10 cellular contexts compared by ENCODE assay signal in the genomic region with DNA sequence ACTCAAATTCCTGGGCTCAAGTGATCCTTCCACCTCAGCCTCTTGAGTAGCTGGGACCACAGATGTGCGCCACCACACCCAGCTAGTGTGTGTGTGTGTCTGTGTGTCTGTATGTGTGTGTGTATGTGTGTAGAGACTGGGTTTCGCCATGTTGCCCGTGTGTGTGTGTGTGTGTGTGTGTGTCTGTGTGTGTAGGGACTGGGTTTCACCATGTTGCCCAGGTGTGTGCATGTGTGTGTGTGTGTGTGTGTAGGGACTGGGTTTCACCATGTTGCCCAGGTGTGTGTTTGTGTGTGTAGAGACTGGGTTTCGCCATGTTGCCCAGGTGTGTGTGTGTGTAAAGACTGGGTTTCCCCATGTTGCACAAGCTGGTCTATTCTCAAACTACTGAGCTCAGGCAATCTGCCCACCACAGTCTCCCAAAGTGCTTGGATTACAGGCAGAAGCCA. TPM values are rescaled to one million over a fixed set of nuclear protein-coding genes. Genes with fewer than 3 reads are reported as not detected.
DNase-seq lines count a peak whose midpoint lies in the region; ATAC-seq and TF ChIP-seq lines count a peak whose summit lies in the region.
"Had no signal": no experiment of that assay in that cellular context is flagged by ENCODE, and none has a peak within 500 bp of the region (broad histone marks: within the 10 kb centered on the region; RNA-seq: fewer than 3 reads in every experiment).

No MANE protein-coding gene starts in this region.

- H3K9me3 ChIP-seq in HCT116 (ENCODE audit: control insufficient read depth in 1 of 2, insufficient read depth in 1 of 2, low read depth in 1 of 2, low read length in 2 of 2): no peaks in the 10 kb centered on the region
- no peaks in the 10 kb centered on the region for H3K9me3 ChIP-seq in suprapubic skin

- WGBS in suprapubic skin: 92% methylated on average over 3 of the region's 4 CpGs

- POLR2A ChIA-PET in HCT116 (lab: Charles Lee): no interaction called here

- intact Hi-C loops in HCT116 (cut with micrococcal nuclease): no loop called here

- in situ Hi-C loops in ACHN (cut with HindIII; ENCODE audit: low pct_ligation_motif_present, low pct_unique_long_range_greater_than_20kb, low sequenced_read_pairs): no loop called here

- H2AFZ ChIP-seq in HCT116 (ENCODE audit: low read depth, low read length, poor library complexity, severe bottlenecking): no peak overlapping the region

- H3K4me2 ChIP-seq in HCT116 (ENCODE audit: low read length): no peak overlapping the region

- peak overlapping the region; percentile 52 for H3K27ac Mint-ChIP-seq in activated T-helper 17 cell treated with anti-CD3 and anti-CD28 coated beads, Interleukin-2, amount 50 U/mL, for 72 hours

- TF ChIP-seq POLR2A in HCT116 (IDR thresholded peaks at IDR 0.05; ENCODE audit: borderline replicate concordance, extremely low read depth, insufficient read depth, insufficient read length): no peak
- no peak for TF ChIP-seq POLR2A in suprapubic skin (IDR thresholded peaks at IDR 0.05)

- H3K9me2 ChIP-seq in HCT116 (ENCODE audit: insufficient read depth): no peaks in the 10 kb centered on the region

- BruUV-seq in HCT116 (replicated peaks; lab: Mats Ljungman, UMichigan): TSS peak; percentile 56

- no peaks in the 10 kb centered on the region for H3K79me2 ChIP-seq in HCT116 (ENCODE audit: insufficient read depth, low read length)

- H3K27me3 ChIP-seq in HCT116 (ENCODE audit: insufficient read depth, low read length) (no peaks in the 10 kb centered on the region), suprapubic skin (no peaks in the 10 kb centered on the region)

- CTCF ChIA-PET in HCT116 (lab: Charles Lee): no interaction called here

- H3K36me3 ChIP-seq in HCT116 (ENCODE audit: control insufficient read depth in 1 of 2, insufficient read depth in 2 of 2, low read length in 2 of 2) (peaks cover 24 to 31% of the 10 kb centered on the region in 2 experiments; a peak in 3 of 4 replicates), suprapubic skin (peaks cover 78% of the 10 kb centered on the region)

- no peaks in the 10 kb centered on the region for H3K9me3 Mint-ChIP-seq in activated T-helper 17 cell treated with anti-CD3 and anti-CD28 coated beads, Interleukin-2, amount 50 U/mL, for 72 hours

- peaks cover 31% of the 10 kb centered on the region for H3K4me1 Mint-ChIP-seq in activated T-helper 17 cell treated with anti-CD3 and anti-CD28 coated beads, Interleukin-2, amount 50 U/mL, for 72 hours

- no peak overlapping the region for H3K9ac ChIP-seq in HCT116 (ENCODE audit: low read length)

- no peak overlapping the region for H3K27ac ChIP-seq in HCT116 (ENCODE audit: low read depth, low read length)
- H3K27ac ChIP-seq in suprapubic skin: no peak overlapping the region
- H3K27ac ChIP-seq: coronary artery had no signal

- RAD21 ChIA-PET in HCT116 (lab: Charles Lee; ENCODE audit: low non-redundant PET in 1 of 2, low total read pairs in 2 of 2, uncharacterized antibody in 2 of 2, unreplicated experiment in 2 of 2): no interaction called here

- no peaks in the 10 kb centered on the region for H3K27me3 Mint-ChIP-seq in activated T-helper 17 cell treated with anti-CD3 and anti-CD28 coated beads, Interleukin-2, amount 50 U/mL, for 72 hours

- DNase-seq in ACHN (peak; percentile 17), HCT116 (ENCODE audit: low read depth, low spot score) (no peak), kidney tubule cell (ENCODE audit: low spot score) (peak; percentile 53), NCI-H1092 (lab: John Stamatoyannopoulos, UW) (no peak), suprapubic skin (ENCODE audit: low spot score in 2 of 2) (no peak), NCI-H226 (no peak)
- DNase-seq: NCI-H146 had no signal

- peak overlapping the region; percentile 61 for H3K4me3 Mint-ChIP-seq in activated T-helper 17 cell treated with anti-CD3 and anti-CD28 coated beads, Interleukin-2, amount 50 U/mL, for 72 hours

- ATAC-seq in HCT116: no peak
- no peak for ATAC-seq in activated T-helper 17 cell treated with anti-CD3 and anti-CD28 coated beads, Interleukin-2, amount 50 U/mL, for 72 hours (replicated peaks)
- ATAC-seq in GM18517 (IDR thresholded peaks at IDR 0.05; ENCODE audit: unreplicated experiment): no peak

- no peak overlapping the region for H3K4me3 ChIP-seq in HCT116 (replicated peaks in 1 of 2; ENCODE audit: low read depth in 1 of 2, low read length in 2 of 2)
- no peak overlapping the region for H3K4me3 ChIP-seq in suprapubic skin
- H3K4me3 ChIP-seq: coronary artery had no signal

- H3K36me3 Mint-ChIP-seq in activated T-helper 17 cell treated with anti-CD3 and anti-CD28 coated beads, Interleukin-2, amount 50 U/mL, for 72 hours (ENCODE audit: low read depth): peaks cover 75% of the 10 kb centered on the region

- TF ChIP-seq EP300 in suprapubic skin (IDR thresholded peaks at IDR 0.05): no peak

- H4K20me1 ChIP-seq in HCT116 (ENCODE audit: insufficient read depth): no peaks in the 10 kb centered on the region

- no peak for TF ChIP-seq CTCF in HCT116 (IDR thresholded peaks at IDR 0.05 in 2 of 3, conservative IDR thresholded peaks at IDR 0.05 in 1 of 3; ENCODE audit: borderline replicate concordance in 1 of 3, insufficient read depth in 1 of 3, low read depth in 2 of 3, low read length in 2 of 3)
- no peak for TF ChIP-seq CTCF in suprapubic skin (IDR thresholded peaks at IDR 0.05)

- no peak for TF ChIP-seq RAD21 in HCT116 (IDR thresholded peaks at IDR 0.05; ENCODE audit: low read depth)

- H3K4me1 ChIP-seq in HCT116 (ENCODE audit: control insufficient read depth in 1 of 2, insufficient read depth in 2 of 2, low read length in 2 of 2) (no peaks in the 10 kb centered on the region), suprapubic skin (no peaks in the 10 kb centered on the region)

TF ChIP-seq in HCT116, 20 proteins besides CTCF, POLR2A, EP300 and RAD21:
- TF ChIP-seq, protein P1, sequence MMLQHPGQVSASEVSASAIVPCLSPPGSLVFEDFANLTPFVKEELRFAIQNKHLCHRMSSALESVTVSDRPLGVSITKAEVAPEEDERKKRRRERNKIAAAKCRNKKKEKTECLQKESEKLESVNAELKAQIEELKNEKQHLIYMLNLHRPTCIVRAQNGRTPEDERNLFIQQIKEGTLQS (IDR thresholded peaks at IDR 0.05): no peak
- TF ChIP-seq SRF (IDR thresholded peaks at IDR 0.05; ENCODE audit: low read depth) (no peak), YY1 (IDR thresholded peaks at IDR 0.05; ENCODE audit: extremely low read depth, insufficient replicate concordance, low read depth, low read length) (no peak), FOSL1 (IDR thresholded peaks at IDR 0.05; ENCODE audit: low read depth) (no peak), EGR1 (IDR thresholded peaks at IDR 0.05; ENCODE audit: low read depth) (no peak), CBX3 (IDR thresholded peaks at IDR 0.05; ENCODE audit: low read depth) (no peak), POLR2AphosphoS5 (IDR thresholded peaks at IDR 0.05; ENCODE audit: low read depth, low read length) (no peak), TCF7L2 (IDR thresholded peaks at IDR 0.05; ENCODE audit: borderline replicate concordance, extremely low read depth, insufficient read depth, insufficient read length) (no peak), EZH2 (IDR thresholded peaks at IDR 0.05) (no peak), SIN3A (IDR thresholded peaks at IDR 0.05; ENCODE audit: low read depth) (no peak), JUND (IDR thresholded peaks at IDR 0.05) (no peak), ELF1 (IDR thresholded peaks at IDR 0.05; ENCODE audit: borderline replicate concordance, low read depth) (no peak), EZH2phosphoT487 (IDR thresholded peaks at IDR 0.05; ENCODE audit: borderline replicate concordance) (no peak), ZFX (IDR thresholded peaks at IDR 0.05) (no peak), SP1 (IDR thresholded peaks at IDR 0.05; ENCODE audit: low read depth) (no peak), CEBPB (IDR thresholded peaks at IDR 0.05; ENCODE audit: low read depth) (no peak), ZNF274 (IDR thresholded peaks at IDR 0.05; ENCODE audit: low read depth, low read length) (no peak)
- TF ChIP-seq, protein P2, sequence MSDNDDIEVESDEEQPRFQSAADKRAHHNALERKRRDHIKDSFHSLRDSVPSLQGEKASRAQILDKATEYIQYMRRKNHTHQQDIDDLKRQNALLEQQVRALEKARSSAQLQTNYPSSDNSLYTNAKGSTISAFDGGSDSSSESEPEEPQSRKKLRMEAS (IDR thresholded peaks at IDR 0.05): no peak
- TF ChIP-seq, protein P3, sequence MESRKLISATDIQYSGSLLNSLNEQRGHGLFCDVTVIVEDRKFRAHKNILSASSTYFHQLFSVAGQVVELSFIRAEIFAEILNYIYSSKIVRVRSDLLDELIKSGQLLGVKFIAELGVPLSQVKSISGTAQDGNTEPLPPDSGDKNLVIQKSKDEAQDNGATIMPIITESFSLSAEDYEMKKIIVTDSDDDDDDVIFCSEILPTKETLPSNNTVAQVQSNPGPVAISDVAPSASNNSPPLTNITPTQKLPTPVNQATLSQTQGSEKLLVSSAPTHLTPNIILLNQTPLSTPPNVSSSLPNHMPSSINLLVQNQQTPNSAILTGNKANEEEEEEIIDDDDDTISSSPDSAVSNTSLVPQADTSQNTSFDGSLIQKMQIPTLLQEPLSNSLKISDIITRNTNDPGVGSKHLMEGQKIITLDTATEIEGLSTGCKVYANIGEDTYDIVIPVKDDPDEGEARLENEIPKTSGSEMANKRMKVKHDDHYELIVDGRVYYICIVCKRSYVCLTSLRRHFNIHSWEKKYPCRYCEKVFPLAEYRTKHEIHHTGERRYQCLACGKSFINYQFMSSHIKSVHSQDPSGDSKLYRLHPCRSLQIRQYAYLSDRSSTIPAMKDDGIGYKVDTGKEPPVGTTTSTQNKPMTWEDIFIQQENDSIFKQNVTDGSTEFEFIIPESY (IDR thresholded peaks at IDR 0.05; ENCODE audit: extremely low read depth, insufficient replicate concordance, low read length): no peak

RNA-seq across cellular contexts. Expression of a gene that starts 28.3 kb away (rescaled TPM):
- total RNA-seq in HCT116 (2021; ENCODE audit: unreplicated experiment) (41.4 TPM), suprapubic skin (10 to 100 TPM; 23.1 to 75.7 (median 27.3) TPM)
- 41.4 and 43.8 TPM in 2 replicates for polyA plus RNA-seq in HCT116 (2012)
- total RNA-seq in activated T-helper 17 cell treated with anti-CD3 and anti-CD28 coated beads, Interleukin-2, amount 50 U/mL, for 72 hours: 10 to 100 TPM; 24.1 to 44.5 TPM

Comparison
In these comparisons a context has a peak if more than half of its experiments do, and no peak if none do; other contexts are left out.
1. DNase-seq: peak in ACHN (single experiment) and kidney tubule cell (single experiment); none in HCT116 (single experiment), NCI-H1092 (single experiment), suprapubic skin (0 of 2) and NCI-H226 (single experiment).